Comparison of ENCODE assay signal across 12 cellular contexts in the genomic region with DNA sequence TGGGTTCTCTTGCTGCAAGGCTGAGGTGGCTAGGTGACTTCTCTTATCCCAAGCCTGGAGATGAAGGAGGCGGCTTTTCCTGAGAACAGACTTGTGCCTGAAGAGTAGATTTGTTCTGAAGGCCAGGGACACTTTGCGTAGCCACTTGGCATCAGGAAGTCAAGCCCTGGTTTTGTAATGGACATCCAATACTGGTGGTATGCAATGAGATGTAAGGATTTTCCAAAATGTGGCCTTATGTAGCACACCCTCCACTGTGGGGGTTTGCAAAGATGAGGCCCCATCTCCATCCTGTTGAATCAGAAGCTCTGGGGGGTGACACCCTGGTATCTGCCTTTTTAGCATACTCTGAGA.
DNase-seq lines count a peak whose midpoint lies in the region; ATAC-seq, FAIRE-seq and TF ChIP-seq lines count a peak whose summit lies in the region.
"Had no signal": no experiment of that assay in that cellular context is flagged by ENCODE, and none has a peak within 500 bp of the region (broad histone marks: within the 10 kb centered on the region; RNA-seq: fewer than 3 reads in every experiment).

No MANE protein-coding gene starts in this region.

- H3K36me3 ChIP-seq in left ventricle myocardium inferior = no peaks in the 10 kb centered on the region
- no peaks in the 10 kb centered on the region for H3K36me3 ChIP-seq in K562 (ENCODE audit: control insufficient read depth, insufficient read depth, low read length)
- H3K36me3 ChIP-seq in osteoblast (ENCODE audit: insufficient read depth, low read length) = peaks cover 8% of the 10 kb centered on the region
- H3K36me3 ChIP-seq: gastroesophageal sphincter, Peyer's patch had no signal

- no peak for TF ChIP-seq POLR2A in K562 (conservative IDR thresholded peaks at IDR 0.05)

- CTCF ChIA-PET in K562 (lab: Yijun Ruan, JAX; ENCODE audit: low intra/inter-chr PET ratio) = interaction anchor here (0.6 to 7.0 kb wide), 8 partner anchors 88 to 223 kb away, joined by 3 to 138 read pairs (median 4); a partner anchor contains a TSS

- no peak overlapping the region for H3K9ac ChIP-seq in K562 (ENCODE audit: insufficient read depth in 1 of 2, low read depth in 2 of 2, low read length in 2 of 2)

- H3K79me2 ChIP-seq in K562 (ENCODE audit: control insufficient read depth, insufficient read depth, low read length) = no peaks in the 10 kb centered on the region
- H3K79me2 ChIP-seq in osteoblast (ENCODE audit: insufficient read depth, low read length) = peaks cover 86% of the 10 kb centered on the region

- TF ChIP-seq RAD21 in K562 (CRISPR knock-in tag; conservative IDR thresholded peaks at IDR 0.05 in 1 of 2, IDR thresholded peaks at IDR 0.05 in 1 of 2) = no peak

- H4K20me1 ChIP-seq in K562 (replicated peaks; ENCODE audit: control insufficient read depth, insufficient read depth, low read length) (0 out of 2 replicates have a peak, but pooled peaks cover 2% of the 10 kb centered on the region), osteoblast (ENCODE audit: insufficient read depth, low read length) (peaks cover 37% of the 10 kb centered on the region)

- H3K9me1 ChIP-seq in K562 (ENCODE audit: control insufficient read depth, insufficient read depth, low read length) = no peaks in the 10 kb centered on the region

- DNase-seq in left ventricle myocardium inferior (no peak), right cardiac atrium (no peak), K562 (ENCODE audit: extremely low read depth in 1 of 4, low spot score in 3 of 4) (no peak), osteoblast (ENCODE audit: insufficient read length, low spot score, missing footprints) (no peak), C1 segment of cervical spinal cord (lab: John Stamatoyannopoulos, UW) (no peak), Right ventricle myocardium inferior (ENCODE audit: missing footprints) (no peak), GM13976 (ENCODE audit: low spot score) (no peak), inferior parietal cortex (ENCODE audit: extremely low spot score) (no peak)

- H3K9me3 ChIP-seq in left ventricle myocardium inferior (replicated peaks) (no peaks in the 10 kb centered on the region), right cardiac atrium (ENCODE audit: control insufficient read depth, low read length) (no peaks in the 10 kb centered on the region), K562 (replicated peaks; ENCODE audit: control insufficient read depth, insufficient read depth, low read depth, low read length) (0 out of 2 replicates have a peak, but pooled peaks cover 2% of the 10 kb centered on the region), osteoblast (ENCODE audit: low read depth, low read length) (no peaks in the 10 kb centered on the region)
- H3K9me3 ChIP-seq: gastroesophageal sphincter, Peyer's patch had no signal

- in situ Hi-C loops in K562 (cut with MboI) (no loop called here), GM13976 (cut with MboI; ENCODE audit: low sequenced_read_pairs, unreplicated experiment) (no loop called here)

- FAIRE-seq in K562 (lab: Jason Lieb, UNC) = no peak
- FAIRE-seq: A204.1 had no signal

- H3K27me3 ChIP-seq in left ventricle myocardium inferior (ENCODE audit: low read depth) = no peaks in the 10 kb centered on the region
- H3K27me3 ChIP-seq in right cardiac atrium (ENCODE audit: control insufficient read depth, insufficient read depth) = no peaks in the 10 kb centered on the region
- peaks cover 0 to 4% of the 10 kb centered on the region in 2 experiments; a peak in 1 of 5 replicates for H3K27me3 ChIP-seq in K562 (ENCODE audit: control insufficient read depth in 2 of 2, insufficient read depth in 2 of 2, low read length in 2 of 2)
- no peaks in the 10 kb centered on the region for H3K27me3 ChIP-seq in osteoblast (ENCODE audit: insufficient read depth, low read length)
- H3K27me3 ChIP-seq: brain microvascular endothelial cell, gastroesophageal sphincter, Peyer's patch had no signal

- H3K4me1 ChIP-seq in left ventricle myocardium inferior = peaks cover 58% of the 10 kb centered on the region
- H3K4me1 ChIP-seq in right cardiac atrium (ENCODE audit: control insufficient read depth, insufficient read depth, low read length) = peaks cover 5% of the 10 kb centered on the region
- H3K4me1 ChIP-seq in K562 (replicated peaks in 1 of 2; ENCODE audit: control insufficient read depth in 2 of 2, insufficient read depth in 2 of 2, low read length in 2 of 2) = peaks cover 11 to 15% of the 10 kb centered on the region in 2 experiments
- H3K4me1 ChIP-seq in osteoblast (ENCODE audit: insufficient read depth, low read length) = peaks cover 58% of the 10 kb centered on the region

- H2AFZ ChIP-seq in K562 (ENCODE audit: low read depth, low read length) = no peak overlapping the region
- H2AFZ ChIP-seq in osteoblast (ENCODE audit: low read length) = no peak overlapping the region

- BruUV-seq in K562 (replicated peaks; lab: Mats Ljungman, UMichigan) = no TSS peak

- H3K4me3 ChIP-seq in left ventricle myocardium inferior (no peak overlapping the region), right cardiac atrium (ENCODE audit: low read length) (no peak overlapping the region), K562 (no peak overlapping the region), osteoblast (ENCODE audit: insufficient read depth, low read length) (no peak overlapping the region)
- H3K4me3 ChIP-seq: gastroesophageal sphincter, Peyer's patch had no signal

- TF ChIP-seq CTCF in left ventricle myocardium inferior (IDR thresholded peaks at IDR 0.05; ENCODE audit: borderline replicate concordance) = peak; percentile 35
- TF ChIP-seq CTCF in K562 (IDR thresholded peaks at IDR 0.05 in 2 of 3, conservative IDR thresholded peaks at IDR 0.05 in 1 of 3; ENCODE audit: insufficient read depth in 2 of 3, low read depth in 1 of 3, low read length in 3 of 3) = no peak
- TF ChIP-seq CTCF in osteoblast (IDR thresholded peaks at IDR 0.05; ENCODE audit: extremely low read depth, low read depth, low read length) = peak; percentile 4
- TF ChIP-seq CTCF in GM13976 (IDR thresholded peaks at IDR 0.05; ENCODE audit: borderline replicate concordance, control extremely low read depth, extremely low read depth, insufficient read depth, missing control alignments) = no peak

- POLR2A ChIA-PET in K562 (lab: Yijun Ruan, JAX) = interaction anchor here (1.0 to 1.9 kb wide), 4 partner anchors 9 to 170 kb away, joined by 3 to 9 read pairs (median 3); no protein-coding TSS in a partner anchor

- intact Hi-C loops in left ventricle myocardium inferior (cut with micrococcal nuclease) = no loop called here
- intact Hi-C loops in right cardiac atrium (cut with DNase I) = loop anchor here (1.0 to 5.0 kb wide), 3 partner anchors 142 to 145 kb away; no protein-coding TSS in a partner anchor
- intact Hi-C loops in K562 (cut with micrococcal nuclease) = loop anchor here (1.0 kb wide), 4 partner anchors 126 to 222 kb away; no protein-coding TSS in a partner anchor
- intact Hi-C loops in Right ventricle myocardium inferior (cut with DNase I) = loop anchor here (1.0 kb wide), 2 partner anchors 89 to 145 kb away; no protein-coding TSS in a partner anchor

- no peak overlapping the region for H3K4me2 ChIP-seq in K562 (ENCODE audit: insufficient read depth, low read length)
- H3K4me2 ChIP-seq in osteoblast (ENCODE audit: insufficient read depth, low read length) = no peak overlapping the region

- peak overlapping the region; percentile 85 for H3K27ac ChIP-seq in left ventricle myocardium inferior (replicated peaks)
- no peak overlapping the region for H3K27ac ChIP-seq in right cardiac atrium (ENCODE audit: low read length)
- no peak overlapping the region for H3K27ac ChIP-seq in K562 (ENCODE audit: extremely low read depth, low read depth, low read length)
- peak overlapping the region; percentile 86 for H3K27ac ChIP-seq in osteoblast (ENCODE audit: low read depth, low read length)

- 53% methylated on average over 2 of the region's 2 CpGs for WGBS in right cardiac atrium
- WGBS in K562 (ENCODE audit: insufficient coverage, low coverage, missing lambda C conversion rate) = 26% methylated on average over 2 of the region's 2 CpGs

- no peak for TF ChIP-seq EP300 in K562 (IDR thresholded peaks at IDR 0.05; ENCODE audit: low read length)

- ATAC-seq in right cardiac atrium = no peak
- ATAC-seq in K562 = no peak
- ATAC-seq in Right ventricle myocardium inferior = no peak

TF ChIP-seq in K562, 482 proteins besides CTCF, POLR2A, EP300 and RAD21 (continues in another document):
- TF ChIP-seq TRIM28 (IDR thresholded peaks at IDR 0.05) (no peak), NR3C1 (CRISPR knock-in tag; IDR thresholded peaks at IDR 0.05) (peak; percentile 9; the same call in 1 of the 2 replicates), ZNF282 (CRISPR knock-in tag; IDR thresholded peaks at IDR 0.05) (peak; percentile 8; the same call in 1 of the 2 replicates), KHSRP (IDR thresholded peaks at IDR 0.05) (no peak), ZNF175 (CRISPR knock-in tag; IDR thresholded peaks at IDR 0.05; ENCODE audit: low read depth) (no peak), MEF2D (tag; conservative IDR thresholded peaks at IDR 0.05; ENCODE audit: low read depth) (0 out of 2 replicates have a peak, but pooled peaks have one; percentile 3), NRF1 (conservative IDR thresholded peaks at IDR 0.05 in 1 of 2, IDR thresholded peaks at IDR 0.05 in 1 of 2) (0 out of 4 replicates have a peak, but pooled peaks of 1 of the 2 experiments have one; percentile 13)

Comparison
In these comparisons a context has a peak if more than half of its experiments do, and no peak if none do; other contexts are left out.
1. H3K27ac ChIP-seq: peak in left ventricle myocardium inferior (single experiment) and osteoblast (single experiment); none in right cardiac atrium (single experiment) and K562 (single experiment).
2. CTCF ChIP-seq: peak in left ventricle myocardium inferior (single experiment) and osteoblast (single experiment); none in K562 (0 of 3) and GM13976 (single experiment).